Comparison of ENCODE assay signal across 18 cellular contexts in the genomic region with DNA sequence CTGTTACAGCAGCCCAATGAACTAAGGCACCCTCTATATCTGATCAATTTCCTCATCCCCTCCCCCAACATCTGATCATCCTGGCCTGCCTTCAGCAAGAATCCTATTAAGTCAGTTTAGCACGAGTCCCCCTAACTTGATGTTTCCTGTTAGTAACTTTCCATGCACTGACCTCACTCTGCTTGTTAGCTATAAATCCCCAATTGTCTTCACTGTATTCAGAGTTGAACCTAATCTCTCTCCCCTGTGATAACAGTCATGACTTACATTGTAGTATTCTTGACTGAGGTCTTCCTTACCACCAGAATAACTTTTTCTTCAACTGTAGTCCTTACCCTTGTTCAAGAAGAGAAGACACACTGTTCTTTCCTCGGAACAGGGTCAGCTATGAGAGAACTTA. TPM values are rescaled to one million over a fixed set of nuclear protein-coding genes. Genes with fewer than 3 reads are reported as not detected.
DNase-seq lines count a peak whose midpoint lies in the region; ATAC-seq and TF ChIP-seq lines count a peak whose summit lies in the region.
"Had no signal": no experiment of that assay in that cellular context is flagged by ENCODE, and none has a peak within 500 bp of the region (broad histone marks: within the 10 kb centered on the region; RNA-seq: fewer than 3 reads in every experiment).

No MANE protein-coding gene starts in this region.

- H3K27me3 ChIP-seq in endodermal cell (ENCODE audit: control insufficient read depth, insufficient read depth, low read length, poor library complexity, severe bottlenecking) = no peaks in the 10 kb centered on the region
- no peaks in the 10 kb centered on the region for H3K27me3 ChIP-seq in osteoblast (ENCODE audit: insufficient read depth, low read length)

- H3K36me3 ChIP-seq in endodermal cell (ENCODE audit: control insufficient read depth, insufficient read depth, low read length) (peaks cover 37% of the 10 kb centered on the region), osteoblast (ENCODE audit: insufficient read depth, low read length) (peaks cover 57% of the 10 kb centered on the region)

- H3K36me3 Mint-ChIP-seq in endodermal cell (ENCODE audit: low read depth) (peaks cover 24% of the 10 kb centered on the region), mesothelial cell of epicardium (peaks cover 17% of the 10 kb centered on the region)
- H3K36me3 Mint-ChIP-seq in activated CD4-positive, alpha-beta T cell treated with anti-CD3 and anti-CD28 coated beads, Interleukin-2, amount 10 ng/mL, durations not matched to agents 7 days and 5 days (ENCODE audit: low read depth) = peaks cover 28% of the 10 kb centered on the region

- TF ChIP-seq CTCF in endodermal cell (conservative IDR thresholded peaks at IDR 0.05) (no peak), osteoblast (IDR thresholded peaks at IDR 0.05; ENCODE audit: extremely low read depth, low read depth, low read length) (no peak), mesothelial cell of epicardium (IDR thresholded peaks at IDR 0.05; ENCODE audit: unreplicated experiment) (no peak)

- POLR2A ChIA-PET in activated CD4-positive, alpha-beta T cell treated with anti-CD3 and anti-CD28 coated beads, Interleukin-2, amount 10 ng/mL, durations not matched to agents 7 days and 5 days (lab: Charles Lee) = no interaction called here

- H3K9me3 Mint-ChIP-seq in endodermal cell = no peaks in the 10 kb centered on the region
- no peaks in the 10 kb centered on the region for H3K9me3 Mint-ChIP-seq in mesothelial cell of epicardium
- H3K9me3 Mint-ChIP-seq in activated CD4-positive, alpha-beta T cell treated with anti-CD3 and anti-CD28 coated beads, Interleukin-2, amount 10 ng/mL, durations not matched to agents 7 days and 5 days = no peaks in the 10 kb centered on the region
- H3K9me3 Mint-ChIP-seq: CD14-positive monocyte, H9 had no signal

- no peak overlapping the region for H2AFZ ChIP-seq in osteoblast (ENCODE audit: low read length)

- WGBS in endodermal cell (ENCODE audit: insufficient coverage in 1 of 2, insufficient read length in 1 of 2), 2 experiments = 75 to 100% methylated on average over 1 to 2 of the region's 2 CpGs

- no peaks in the 10 kb centered on the region for H3K9me3 ChIP-seq in endodermal cell (ENCODE audit: control insufficient read depth, low read length)
- no peaks in the 10 kb centered on the region for H3K9me3 ChIP-seq in osteoblast (ENCODE audit: low read depth, low read length)

- CTCF ChIA-PET in activated CD4-positive, alpha-beta T cell treated with anti-CD3 and anti-CD28 coated beads, Interleukin-2, amount 10 ng/mL, durations not matched to agents 7 days and 5 days (lab: Charles Lee) = interaction anchor here (1.1 kb wide), 1 partner anchor 20 kb away, joined by 3 read pairs; no protein-coding TSS in a partner anchor

- H4K20me1 ChIP-seq in osteoblast (ENCODE audit: insufficient read depth, low read length) = peaks cover 62% of the 10 kb centered on the region

- H3K4me1 Mint-ChIP-seq in endodermal cell (peaks cover 10% of the 10 kb centered on the region), mesothelial cell of epicardium (peaks cover under 1% of the 10 kb centered on the region)
- H3K4me1 Mint-ChIP-seq in activated CD4-positive, alpha-beta T cell treated with anti-CD3 and anti-CD28 coated beads, Interleukin-2, amount 10 ng/mL, durations not matched to agents 7 days and 5 days = peaks cover 19% of the 10 kb centered on the region

- peaks cover 86% of the 10 kb centered on the region for H3K79me2 ChIP-seq in osteoblast (ENCODE audit: insufficient read depth, low read length)

- H3K4me3 Mint-ChIP-seq in endodermal cell (no peak overlapping the region), mesothelial cell of epicardium (no peak overlapping the region)
- H3K4me3 Mint-ChIP-seq in activated CD4-positive, alpha-beta T cell treated with anti-CD3 and anti-CD28 coated beads, Interleukin-2, amount 10 ng/mL, durations not matched to agents 7 days and 5 days = no peak overlapping the region
- H3K4me3 Mint-ChIP-seq: CD14-positive monocyte, H9 had no signal

- peaks cover 14% of the 10 kb centered on the region for H3K4me1 ChIP-seq in endodermal cell (ENCODE audit: control insufficient read depth, insufficient read depth, low read length)
- peaks cover 55% of the 10 kb centered on the region for H3K4me1 ChIP-seq in osteoblast (ENCODE audit: insufficient read depth, low read length)

- H3K27me3 Mint-ChIP-seq in endodermal cell (ENCODE audit: insufficient read depth) (no peaks in the 10 kb centered on the region), mesothelial cell of epicardium (ENCODE audit: low read depth) (no peaks in the 10 kb centered on the region)
- no peaks in the 10 kb centered on the region for H3K27me3 Mint-ChIP-seq in activated CD4-positive, alpha-beta T cell treated with anti-CD3 and anti-CD28 coated beads, Interleukin-2, amount 10 ng/mL, durations not matched to agents 7 days and 5 days

- DNase-seq in NCI-H226 = peak; percentile 3
- DNase-seq in endodermal cell = no peak
- DNase-seq in osteoblast (ENCODE audit: insufficient read length, low spot score, missing footprints) = no peak
- no peak for DNase-seq in mesothelial cell of epicardium (ENCODE audit: low spot score in 2 of 2, unreplicated experiment in 2 of 2)
- no peak for DNase-seq in activated CD4-positive, alpha-beta T cell treated with anti-CD3 and anti-CD28 coated beads, Interleukin-2, amount 10 ng/mL, durations not matched to agents 7 days and 5 days
- no peak for DNase-seq in activated gamma-delta T cell (lab: John Stamatoyannopoulos, UW)
- DNase-seq: DMS 273 treated with DMSO at 0.1 percent for 48 hours, DND-41, H9, NCI-H1105, NCI-H1694, NCI-H510A treated with DMSO at 0.1 percent for 48 hours, NCI-H82, RPMI8226, SIG-M5 had no signal

- H3K4me2 ChIP-seq in osteoblast (ENCODE audit: insufficient read depth, low read length) = no peak overlapping the region

- H3K27ac Mint-ChIP-seq in endodermal cell (no peak overlapping the region), mesothelial cell of epicardium (no peak overlapping the region)
- no peak overlapping the region for H3K27ac Mint-ChIP-seq in activated CD4-positive, alpha-beta T cell treated with anti-CD3 and anti-CD28 coated beads, Interleukin-2, amount 10 ng/mL, durations not matched to agents 7 days and 5 days

- no peak overlapping the region for H3K27ac ChIP-seq in endodermal cell (ENCODE audit: low read depth, low read length)
- peak overlapping the region; percentile 97 for H3K27ac ChIP-seq in osteoblast (ENCODE audit: low read depth, low read length)

- no peak for ATAC-seq in HG02642 (IDR thresholded peaks at IDR 0.05; ENCODE audit: poor library complexity, unreplicated experiment)
- ATAC-seq: SK-N-SH treated with all-trans-retinoic acid at 6 μM for 48 hours had no signal

- H3K9ac ChIP-seq in endodermal cell (ENCODE audit: extremely low read depth, low read length, poor library complexity, severe bottlenecking) = no peak overlapping the region

- peak overlapping the region; percentile 46 for H3K4me3 ChIP-seq in endodermal cell (ENCODE audit: low read length)
- no peak overlapping the region for H3K4me3 ChIP-seq in osteoblast (ENCODE audit: insufficient read depth, low read length)

RNA-seq across cellular contexts. Expression of a gene that starts 8.5 kb away (rescaled TPM):
- total RNA-seq in endodermal cell (100 to 1,000 TPM; 212 to 241 TPM), osteoblast (1,038 and 1,166 TPM in 2 replicates), mesothelial cell of epicardium (125 to 137 TPM (median 130 TPM) in 3 replicates)
- 267 TPM for polyA plus RNA-seq in endodermal cell (2013, experiment 1 of 2)
- 290 TPM for polyA plus RNA-seq in endodermal cell (2013, experiment 2 of 2)
- total RNA-seq in activated CD4-positive, alpha-beta T cell treated with anti-CD3 and anti-CD28 coated beads, Interleukin-2, amount 10 ng/mL, durations not matched to agents 7 days and 5 days = 100 to 1,000 TPM; 224 to 260 TPM
